In the genomic region with DNA sequence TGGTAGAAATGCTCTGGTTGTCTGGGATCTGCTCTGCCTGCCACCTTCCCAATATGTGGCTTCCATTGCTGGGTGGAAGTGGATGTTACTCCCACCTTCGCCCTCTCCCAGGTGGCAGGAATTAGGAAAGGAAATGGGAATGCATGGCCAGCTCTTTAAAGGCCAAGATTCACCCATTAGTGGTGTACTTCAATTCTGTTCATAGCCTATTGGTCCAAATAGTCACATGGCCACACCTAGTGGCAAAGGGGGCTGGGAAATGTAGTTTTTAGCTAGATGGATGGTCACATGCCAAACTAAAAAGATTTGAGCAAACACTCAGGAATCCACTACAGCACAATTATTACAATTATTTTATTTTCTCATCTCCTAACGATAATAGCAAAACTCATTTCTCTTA, we compare ENCODE assay signal across 1 cellular context.
TF ChIP-seq lines count a peak whose summit lies in the region.

No MANE protein-coding gene starts in this region.

TF ChIP-seq in K562, 482 proteins besides CTCF, POLR2A, EP300 and RAD21 (continued from another document):
- TF ChIP-seq, protein P1, sequence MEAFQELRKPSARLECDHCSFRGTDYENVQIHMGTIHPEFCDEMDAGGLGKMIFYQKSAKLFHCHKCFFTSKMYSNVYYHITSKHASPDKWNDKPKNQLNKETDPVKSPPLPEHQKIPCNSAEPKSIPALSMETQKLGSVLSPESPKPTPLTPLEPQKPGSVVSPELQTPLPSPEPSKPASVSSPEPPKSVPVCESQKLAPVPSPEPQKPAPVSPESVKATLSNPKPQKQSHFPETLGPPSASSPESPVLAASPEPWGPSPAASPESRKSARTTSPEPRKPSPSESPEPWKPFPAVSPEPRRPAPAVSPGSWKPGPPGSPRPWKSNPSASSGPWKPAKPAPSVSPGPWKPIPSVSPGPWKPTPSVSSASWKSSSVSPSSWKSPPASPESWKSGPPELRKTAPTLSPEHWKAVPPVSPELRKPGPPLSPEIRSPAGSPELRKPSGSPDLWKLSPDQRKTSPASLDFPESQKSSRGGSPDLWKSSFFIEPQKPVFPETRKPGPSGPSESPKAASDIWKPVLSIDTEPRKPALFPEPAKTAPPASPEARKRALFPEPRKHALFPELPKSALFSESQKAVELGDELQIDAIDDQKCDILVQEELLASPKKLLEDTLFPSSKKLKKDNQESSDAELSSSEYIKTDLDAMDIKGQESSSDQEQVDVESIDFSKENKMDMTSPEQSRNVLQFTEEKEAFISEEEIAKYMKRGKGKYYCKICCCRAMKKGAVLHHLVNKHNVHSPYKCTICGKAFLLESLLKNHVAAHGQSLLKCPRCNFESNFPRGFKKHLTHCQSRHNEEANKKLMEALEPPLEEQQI (IDR thresholded peaks at IDR 0.05), result no peak
- TF ChIP-seq, protein P2, sequence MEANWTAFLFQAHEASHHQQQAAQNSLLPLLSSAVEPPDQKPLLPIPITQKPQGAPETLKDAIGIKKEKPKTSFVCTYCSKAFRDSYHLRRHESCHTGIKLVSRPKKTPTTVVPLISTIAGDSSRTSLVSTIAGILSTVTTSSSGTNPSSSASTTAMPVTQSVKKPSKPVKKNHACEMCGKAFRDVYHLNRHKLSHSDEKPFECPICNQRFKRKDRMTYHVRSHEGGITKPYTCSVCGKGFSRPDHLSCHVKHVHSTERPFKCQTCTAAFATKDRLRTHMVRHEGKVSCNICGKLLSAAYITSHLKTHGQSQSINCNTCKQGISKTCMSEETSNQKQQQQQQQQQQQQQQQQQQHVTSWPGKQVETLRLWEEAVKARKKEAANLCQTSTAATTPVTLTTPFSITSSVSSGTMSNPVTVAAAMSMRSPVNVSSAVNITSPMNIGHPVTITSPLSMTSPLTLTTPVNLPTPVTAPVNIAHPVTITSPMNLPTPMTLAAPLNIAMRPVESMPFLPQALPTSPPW (CRISPR knock-in tag; IDR thresholded peaks at IDR 0.05), result no peak
- TF ChIP-seq, protein P3, sequence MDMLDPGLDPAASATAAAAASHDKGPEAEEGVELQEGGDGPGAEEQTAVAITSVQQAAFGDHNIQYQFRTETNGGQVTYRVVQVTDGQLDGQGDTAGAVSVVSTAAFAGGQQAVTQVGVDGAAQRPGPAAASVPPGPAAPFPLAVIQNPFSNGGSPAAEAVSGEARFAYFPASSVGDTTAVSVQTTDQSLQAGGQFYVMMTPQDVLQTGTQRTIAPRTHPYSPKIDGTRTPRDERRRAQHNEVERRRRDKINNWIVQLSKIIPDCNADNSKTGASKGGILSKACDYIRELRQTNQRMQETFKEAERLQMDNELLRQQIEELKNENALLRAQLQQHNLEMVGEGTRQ (CRISPR knock-in tag; IDR thresholded peaks at IDR 0.05), result peak; percentile 94
- TF ChIP-seq KLF6 (CRISPR knock-in tag; IDR thresholded peaks at IDR 0.05; ENCODE audit: borderline replicate concordance) (no peak), ATF1 (CRISPR knock-in tag; IDR thresholded peaks at IDR 0.05) (no peak), ATF1 (tag; IDR thresholded peaks at IDR 0.05) (no peak), ZNF239 (CRISPR knock-in tag; IDR thresholded peaks at IDR 0.05) (no peak), PHB (CRISPR knock-in tag; IDR thresholded peaks at IDR 0.05) (no peak), CBFA2T2 (conservative IDR thresholded peaks at IDR 0.05) (peak; percentile 30; the same call in 1 of the 2 replicates), TAF9B (IDR thresholded peaks at IDR 0.05; ENCODE audit: partially characterized antibody) (no peak), HCFC1 (IDR thresholded peaks at IDR 0.05; ENCODE audit: low read depth, low read length) (peak; percentile 83), RAD51 (IDR thresholded peaks at IDR 0.05; ENCODE audit: borderline replicate concordance, low read depth) (peak; percentile 80), RBM25 (IDR thresholded peaks at IDR 0.05; ENCODE audit: low read depth, low read length, severe bottlenecking) (peak; percentile 14), RFX1 (IDR thresholded peaks at IDR 0.05) (no peak), SAFB2 (IDR thresholded peaks at IDR 0.05; ENCODE audit: borderline replicate concordance, low read depth, low read length, severe bottlenecking) (no peak), PHF21A (IDR thresholded peaks at IDR 0.05; ENCODE audit: borderline replicate concordance, low read depth) (no peak), MBD2 (IDR thresholded peaks at IDR 0.05; ENCODE audit: borderline replicate concordance, low read depth) (0 out of 2 replicates have a peak, but pooled peaks have one; percentile 27), ARNT (IDR thresholded peaks at IDR 0.05) (no peak), POLR2H (tag; IDR thresholded peaks at IDR 0.05; ENCODE audit: low read depth) (no peak), GTF2E2 (tag; IDR thresholded peaks at IDR 0.05) (no peak), SP1 (CRISPR knock-in tag; IDR thresholded peaks at IDR 0.05) (no peak), STAT5A (IDR thresholded peaks at IDR 0.05; ENCODE audit: borderline replicate concordance, low read length) (no peak)
- TF ChIP-seq, protein P4, sequence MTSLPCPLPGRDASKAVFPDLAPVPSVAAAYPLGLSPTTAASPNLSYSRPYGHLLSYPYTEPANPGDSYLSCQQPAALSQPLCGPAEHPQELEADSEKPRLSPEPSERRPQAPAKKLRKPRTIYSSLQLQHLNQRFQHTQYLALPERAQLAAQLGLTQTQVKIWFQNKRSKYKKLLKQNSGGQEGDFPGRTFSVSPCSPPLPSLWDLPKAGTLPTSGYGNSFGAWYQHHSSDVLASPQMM (CRISPR knock-in tag; IDR thresholded peaks at IDR 0.05), result no peak
- TF ChIP-seq, protein P5, sequence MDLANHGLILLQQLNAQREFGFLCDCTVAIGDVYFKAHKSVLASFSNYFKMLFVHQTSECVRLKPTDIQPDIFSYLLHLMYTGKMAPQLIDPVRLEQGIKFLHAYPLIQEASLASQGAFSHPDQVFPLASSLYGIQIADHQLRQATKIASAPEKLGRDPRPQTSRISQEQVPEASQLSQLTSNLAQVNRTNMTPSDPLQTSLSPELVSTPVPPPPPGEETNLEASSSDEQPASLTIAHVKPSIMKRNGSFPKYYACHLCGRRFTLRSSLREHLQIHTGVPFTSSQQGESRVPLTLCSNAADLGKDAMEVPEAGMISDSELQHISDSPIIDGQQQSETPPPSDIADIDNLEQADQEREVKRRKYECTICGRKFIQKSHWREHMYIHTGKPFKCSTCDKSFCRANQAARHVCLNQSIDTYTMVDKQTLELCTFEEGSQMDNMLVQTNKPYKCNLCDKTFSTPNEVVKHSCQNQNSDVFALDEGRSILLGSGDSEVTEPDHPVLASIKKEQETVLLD (IDR thresholded peaks at IDR 0.05), result no peak
- TF ChIP-seq, protein P6, sequence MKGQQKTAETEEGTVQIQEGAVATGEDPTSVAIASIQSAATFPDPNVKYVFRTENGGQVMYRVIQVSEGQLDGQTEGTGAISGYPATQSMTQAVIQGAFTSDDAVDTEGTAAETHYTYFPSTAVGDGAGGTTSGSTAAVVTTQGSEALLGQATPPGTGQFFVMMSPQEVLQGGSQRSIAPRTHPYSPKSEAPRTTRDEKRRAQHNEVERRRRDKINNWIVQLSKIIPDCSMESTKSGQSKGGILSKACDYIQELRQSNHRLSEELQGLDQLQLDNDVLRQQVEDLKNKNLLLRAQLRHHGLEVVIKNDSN (CRISPR knock-in tag; IDR thresholded peaks at IDR 0.05), result peak; percentile 86
